ENCODE assay signal across 8 cellular contexts in genomic region chr1:100463809-100464424, GRCh38.
DNase-seq lines count a peak whose midpoint lies in the region; ATAC-seq and TF ChIP-seq lines count a peak whose summit lies in the region.

No MANE protein-coding gene starts in this region.

- peak; percentile 87 for TF ChIP-seq CTCF in activated CD8-positive, alpha-beta T cell treated with anti-CD3 and anti-CD28 coated beads for 36 hours (IDR thresholded peaks at IDR 0.05)
- peak; percentile 92 for TF ChIP-seq CTCF in endodermal cell (conservative IDR thresholded peaks at IDR 0.05)

- CTCF ChIA-PET in CD8-positive, alpha-beta memory T cell (lab: Charles Lee) = interaction anchor here (0.6 to 2.0 kb wide), 12 partner anchors 9 to 412 kb away, joined by 3 to 13 read pairs (median 3); no protein-coding TSS in a partner anchor
- CTCF ChIA-PET in activated CD8-positive, alpha-beta T cell treated with anti-CD3 and anti-CD28 coated beads for 36 hours (lab: Charles Lee) = interaction anchor here (0.7 to 3.1 kb wide), 38 partner anchors 8 to 891 kb away, joined by 3 to 67 read pairs (median 4); partner anchors contain the start of genes GPR88 and RTCA

- no peak overlapping the region for H3K9ac ChIP-seq in endodermal cell (ENCODE audit: extremely low read depth, low read length, poor library complexity, severe bottlenecking)

- H3K27me3 Mint-ChIP-seq in CD8-positive, alpha-beta memory T cell = peaks cover 0 to 2% of the 10 kb centered on the region in 2 donors
- H3K27me3 Mint-ChIP-seq in activated CD8-positive, alpha-beta T cell treated with anti-CD3 and anti-CD28 coated beads for 36 hours = no peaks in the 10 kb centered on the region
- H3K27me3 Mint-ChIP-seq in endodermal cell (ENCODE audit: insufficient read depth) = no peaks in the 10 kb centered on the region

- H3K27me3 ChIP-seq in CD8-positive, alpha-beta memory T cell (ENCODE audit: insufficient read depth, low read length, poor library complexity, severe bottlenecking) = no peaks in the 10 kb centered on the region
- H3K27me3 ChIP-seq in endodermal cell (ENCODE audit: control insufficient read depth, insufficient read depth, low read length, poor library complexity, severe bottlenecking) = no peaks in the 10 kb centered on the region

- peaks cover 24% of the 10 kb centered on the region for H3K36me3 ChIP-seq in CD8-positive, alpha-beta memory T cell (ENCODE audit: insufficient read depth, low read length)
- H3K36me3 ChIP-seq in endodermal cell (ENCODE audit: control insufficient read depth, insufficient read depth, low read length) = peaks cover 38% of the 10 kb centered on the region

- no peak overlapping the region for H3K4me3 ChIP-seq in CD8-positive, alpha-beta memory T cell (ENCODE audit: low read length)
- no peak overlapping the region for H3K4me3 ChIP-seq in endodermal cell (ENCODE audit: low read length)

- 46 to 53% methylated on average over 9 to 10 of the region's 10 CpGs for WGBS in endodermal cell (ENCODE audit: insufficient coverage in 1 of 2, insufficient read length in 1 of 2), 2 experiments

- H3K4me1 Mint-ChIP-seq in CD8-positive, alpha-beta memory T cell = peaks cover 39 to 70% (median 60%) of the 10 kb centered on the region in 3 donors
- peaks cover 32% of the 10 kb centered on the region for H3K4me1 Mint-ChIP-seq in activated CD8-positive, alpha-beta T cell treated with anti-CD3 and anti-CD28 coated beads for 36 hours (ENCODE audit: low read depth)
- H3K4me1 Mint-ChIP-seq in endodermal cell = peaks cover 28% of the 10 kb centered on the region

- H3K4me3 Mint-ChIP-seq in CD8-positive, alpha-beta memory T cell = peak overlapping the region in 1 of 7 donors; percentile 3
- H3K4me3 Mint-ChIP-seq in activated CD8-positive, alpha-beta T cell treated with anti-CD3 and anti-CD28 coated beads for 36 hours = peak overlapping the region; percentile 15
- H3K4me3 Mint-ChIP-seq in endodermal cell = no peak overlapping the region

- no peaks in the 10 kb centered on the region for H3K9me3 Mint-ChIP-seq in CD8-positive, alpha-beta memory T cell
- no peaks in the 10 kb centered on the region for H3K9me3 Mint-ChIP-seq in activated CD8-positive, alpha-beta T cell treated with anti-CD3 and anti-CD28 coated beads for 36 hours
- no peaks in the 10 kb centered on the region for H3K9me3 Mint-ChIP-seq in endodermal cell

- peaks cover 17% of the 10 kb centered on the region for H3K4me1 ChIP-seq in CD8-positive, alpha-beta memory T cell (ENCODE audit: insufficient read depth, low read length)
- peaks cover 3% of the 10 kb centered on the region for H3K4me1 ChIP-seq in endodermal cell (ENCODE audit: control insufficient read depth, insufficient read depth, low read length)

- intact Hi-C loops in activated CD8-positive, alpha-beta T cell treated with anti-CD3 and anti-CD28 coated beads for 36 hours (cut with micrococcal nuclease) = loop anchor here (2.0 to 5.0 kb wide), 2 partner anchors 78 to 405 kb away; no protein-coding TSS in a partner anchor

- H3K36me3 Mint-ChIP-seq in CD8-positive, alpha-beta memory T cell = peaks cover 3 to 83% (median 26%) of the 10 kb centered on the region in 3 donors
- H3K36me3 Mint-ChIP-seq in activated CD8-positive, alpha-beta T cell treated with anti-CD3 and anti-CD28 coated beads for 36 hours (ENCODE audit: low read depth) = peaks cover 21% of the 10 kb centered on the region
- peaks cover 36% of the 10 kb centered on the region for H3K36me3 Mint-ChIP-seq in endodermal cell (ENCODE audit: low read depth)

- ATAC-seq in GM19328 (IDR thresholded peaks at IDR 0.05; ENCODE audit: unreplicated experiment) (peak; percentile 85), HG03354 (IDR thresholded peaks at IDR 0.05; ENCODE audit: poor library complexity, severe bottlenecking, unreplicated experiment) (peak; percentile 90)
- ATAC-seq in activated CD8-positive, alpha-beta T cell treated with anti-CD3 and anti-CD28 coated beads for 36 hours = peak; percentile 94

- POLR2A ChIA-PET in CD8-positive, alpha-beta memory T cell (lab: Charles Lee) = interaction anchor here (0.6 to 1.0 kb wide), 2 partner anchors 27 to 405 kb away, joined by 3 to 4 read pairs; no protein-coding TSS in a partner anchor
- POLR2A ChIA-PET in activated CD8-positive, alpha-beta T cell treated with anti-CD3 and anti-CD28 coated beads for 36 hours (lab: Charles Lee) = interaction anchor here (0.7 to 1.4 kb wide), 2 partner anchors 109 to 113 kb away, joined by 3 to 4 read pairs; no protein-coding TSS in a partner anchor

- H3K27ac ChIP-seq in CD8-positive, alpha-beta memory T cell (ENCODE audit: low read depth, low read length) = no peak overlapping the region
- H3K27ac ChIP-seq in endodermal cell (ENCODE audit: low read depth, low read length) = no peak overlapping the region

- peak overlapping the region in 7 of 8 donors; percentile 20 to 93 (median 83) for H3K27ac Mint-ChIP-seq in CD8-positive, alpha-beta memory T cell
- H3K27ac Mint-ChIP-seq in activated CD8-positive, alpha-beta T cell treated with anti-CD3 and anti-CD28 coated beads for 36 hours = peak overlapping the region; percentile 87
- H3K27ac Mint-ChIP-seq in endodermal cell = no peak overlapping the region

- H3K9me3 ChIP-seq in CD8-positive, alpha-beta memory T cell (ENCODE audit: low read length) = no peaks in the 10 kb centered on the region
- no peaks in the 10 kb centered on the region for H3K9me3 ChIP-seq in endodermal cell (ENCODE audit: control insufficient read depth, low read length)

- peak in 2 of 5 donors; percentile 21 to 36 for DNase-seq in CD8-positive, alpha-beta memory T cell
- DNase-seq in NCI-H460 (ENCODE audit: extremely low read depth, low read depth) (peak; percentile 36), endodermal cell (peak; percentile 83), mucosa of gallbladder (ENCODE audit: low spot score) (peak; percentile 40), superior temporal gyrus (ENCODE audit: extremely low spot score) (peak; percentile 85)
- peak; percentile 82 for DNase-seq in activated CD8-positive, alpha-beta T cell treated with anti-CD3 and anti-CD28 coated beads for 36 hours
